18 cellular contexts compared by ENCODE assay signal in genomic region chr16:57427824-57428223, GRCh38. TPM values are rescaled to one million over a fixed set of nuclear protein-coding genes. Genes with fewer than 3 reads are reported as not detected.
DNase-seq lines count a peak whose midpoint lies in the region; ATAC-seq and TF ChIP-seq lines count a peak whose summit lies in the region.
"Had no signal": no experiment of that assay in that cellular context is flagged by ENCODE, and none has a peak within 500 bp of the region (broad histone marks: within the 10 kb centered on the region; RNA-seq: fewer than 3 reads in every experiment).

No MANE protein-coding gene starts in this region.

- H3K4me1 ChIP-seq in HEK293 (ENCODE audit: control insufficient read depth, insufficient read depth, low read length), result no peaks in the 10 kb centered on the region

- CTCF ChIA-PET in HEK293 (lab: Yijun Ruan, JAX), result interaction anchor here (2.3 kb wide), 1 partner anchor 10 kb away, joined by 16 read pairs; no protein-coding TSS in a partner anchor

- H3K27ac ChIP-seq in HEK293 (ENCODE audit: extremely low read depth, low read depth, low read length), result no peak overlapping the region
- peak overlapping the region; percentile 74 for H3K27ac ChIP-seq in WERI-Rb-1
- H3K27ac ChIP-seq: HL-60 had no signal

- TF ChIP-seq CTCF in HEK293 (tag by site-specific recombination; IDR thresholded peaks at IDR 0.05) (no peak), WERI-Rb-1 (IDR thresholded peaks at IDR 0.05; ENCODE audit: low read depth, low read length) (no peak), fibroblast of villous mesenchyme (IDR thresholded peaks at IDR 0.05; ENCODE audit: insufficient read depth, low read depth, low read length) (no peak)

- POLR2A ChIA-PET in HEK293 (lab: Yijun Ruan, JAX), result no interaction called here

- H3K36me3 ChIP-seq in HEK293 (ENCODE audit: control insufficient read depth in 2 of 2, insufficient read depth in 1 of 2, low read length in 2 of 2) (peaks cover 25 to 60% of the 10 kb centered on the region in 2 experiments), WERI-Rb-1 (peaks cover 31% of the 10 kb centered on the region)

- peak; percentile 50 for DNase-seq in WERI-Rb-1
- peak; percentile 11 for DNase-seq in fibroblast of villous mesenchyme (ENCODE audit: low read depth)
- peak; percentile 13 for DNase-seq in renal cortical epithelial cell (ENCODE audit: low read depth)
- DNase-seq in GF-D8 (lab: John Stamatoyannopoulos, UW), result no peak
- DNase-seq in NK-92 (lab: John Stamatoyannopoulos, UW; ENCODE audit: unreplicated experiment), result no peak
- DNase-seq: C1 segment of cervical spinal cord, DMS53, NCI-H1417 treated with DMSO at 0.1 percent for 48 hours, NCI-H1930, NCI-H2171 treated with DMSO at 0.1 percent for 48 hours, NCI-H446 treated with DMSO at 0.1 percent for 48 hours, NCI-H774 had no signal

- H3K27me3 ChIP-seq in WERI-Rb-1 (ENCODE audit: insufficient read depth, low read depth, severe bottlenecking), result no peaks in the 10 kb centered on the region

- no peak for ATAC-seq in GM19455 (IDR thresholded peaks at IDR 0.05; ENCODE audit: unreplicated experiment)
- ATAC-seq: HCT116, Panc1 had no signal

- no peaks in the 10 kb centered on the region for H3K9me3 ChIP-seq in HEK293 (ENCODE audit: control insufficient read depth, insufficient read depth, low read depth, low read length)
- H3K9me3 ChIP-seq in WERI-Rb-1 (ENCODE audit: severe bottlenecking), result no peaks in the 10 kb centered on the region

- no peak overlapping the region for H3K4me3 ChIP-seq in HEK293 (ENCODE audit: low read depth, low read length)
- no peak overlapping the region for H3K4me3 ChIP-seq in WERI-Rb-1 (ENCODE audit: low read depth, low read length)
- no peak overlapping the region for H3K4me3 ChIP-seq in fibroblast of villous mesenchyme (ENCODE audit: low read depth, low read length)

TF ChIP-seq in HEK293, 187 proteins besides CTCF, POLR2A, EP300 and RAD21:
- TF ChIP-seq SP7 (tag by site-specific recombination; IDR thresholded peaks at IDR 0.05), result peak; percentile 56; the same call in 1 of the 2 replicates
- TF ChIP-seq ZNF391 (tag by site-specific recombination; IDR thresholded peaks at IDR 0.05; ENCODE audit: borderline replicate concordance, low read depth), result no peak
- TF ChIP-seq MZF1 (tag by site-specific recombination; IDR thresholded peaks at IDR 0.05; ENCODE audit: borderline replicate concordance), result no peak
TF ChIP-seq in HEK293: peak in this region for 1.

RNA-seq across cellular contexts. Expression of gene CIAPIN1, which starts 19.4 kb away (rescaled TPM):
- total RNA-seq in fibroblast of villous mesenchyme, result 58.6 and 62.6 TPM in 2 replicates
- total RNA-seq in renal cortical epithelial cell, result 60.6 and 78.1 TPM in 2 replicates

RNA-seq across cellular contexts. Expression of gene COQ9, which starts 19.5 kb away (rescaled TPM):
- total RNA-seq in fibroblast of villous mesenchyme (31.2 and 44.5 TPM in 2 replicates), renal cortical epithelial cell (53.3 and 95.2 TPM in 2 replicates)

RNA-seq across cellular contexts. Expression of gene CCL17, which starts 23.3 kb away (rescaled TPM):
- total RNA-seq in fibroblast of villous mesenchyme (not detected in 2 replicates), renal cortical epithelial cell (not detected in 2 replicates)
- total RNA-seq: A673 had no signal

RNA-seq across cellular contexts. Expression of gene POLR2C, which starts 34.7 kb away (rescaled TPM):
- 118 and 128 TPM in 2 replicates for total RNA-seq in fibroblast of villous mesenchyme
- total RNA-seq in renal cortical epithelial cell, result 78.5 and 83.8 TPM in 2 replicates

RNA-seq across cellular contexts. Expression of gene CX3CL1, which starts 55.5 kb away (rescaled TPM):
- total RNA-seq in fibroblast of villous mesenchyme (0.32 TPM in 1 of 2 replicates, not detected in the other), renal cortical epithelial cell (10.1 and 12.5 TPM in 2 replicates)
- total RNA-seq: A673 had no signal

Comparison
In these comparisons a context has a peak if more than half of its experiments do, and no peak if none do; other contexts are left out.
1. DNase-seq: peak in WERI-Rb-1 (single experiment), fibroblast of villous mesenchyme (single experiment) and renal cortical epithelial cell (single experiment); none in GF-D8 (single experiment) and NK-92 (single experiment).